10 cellular contexts compared by ENCODE assay signal in the genomic region with DNA sequence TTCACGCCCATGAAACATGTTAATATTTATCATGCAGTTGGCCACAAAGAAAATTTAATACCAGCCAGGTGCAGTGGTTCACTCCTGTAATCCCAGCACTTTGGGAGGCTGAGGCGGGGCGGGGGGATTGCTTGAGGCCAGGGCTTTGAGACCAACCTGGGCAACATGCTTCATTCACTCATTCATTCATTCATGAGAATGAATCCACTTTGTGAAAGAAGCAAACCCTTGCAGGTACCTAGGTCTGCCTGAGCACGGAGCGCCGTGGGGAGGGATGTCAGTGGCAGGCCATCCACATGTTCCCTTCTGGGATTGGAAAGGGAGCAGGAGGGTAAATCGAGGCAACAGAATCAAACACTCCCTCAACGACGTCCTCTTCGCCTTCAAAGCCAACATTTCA. TPM values are rescaled to one million over a fixed set of nuclear protein-coding genes. Genes with fewer than 3 reads are reported as not detected.
DNase-seq lines count a peak whose midpoint lies in the region; ATAC-seq and TF ChIP-seq lines count a peak whose summit lies in the region.
"Had no signal": no experiment of that assay in that cellular context is flagged by ENCODE, and none has a peak within 500 bp of the region (broad histone marks: within the 10 kb centered on the region; RNA-seq: fewer than 3 reads in every experiment).

No MANE protein-coding gene starts in this region.

- H3K36me3 Mint-ChIP-seq in CD8-positive, alpha-beta memory T cell = peaks cover 0 to 42% (median 11%) of the 10 kb centered on the region in 3 donors
- peaks cover 16% of the 10 kb centered on the region for H3K36me3 Mint-ChIP-seq in T-cell

- CTCF ChIA-PET in CD8-positive, alpha-beta memory T cell (lab: Charles Lee) = interaction anchor here (0.9 to 2.2 kb wide), 3 partner anchors 10 to 56 kb away, joined by 3 to 7 read pairs (median 4); no protein-coding TSS in a partner anchor
- CTCF ChIA-PET in T-cell (lab: Charles Lee) = interaction anchor here in 1 of 2 donors (0.8 to 4.1 kb wide), 3 partner anchors 13 to 57 kb away, joined by 3 to 44 read pairs (median 7); no protein-coding TSS in a partner anchor

- DNase-seq in CD8-positive, alpha-beta memory T cell = no peak
- DNase-seq in T-cell (no peak), epithelial cell of prostate (ENCODE audit: low read depth, low spot score) (no peak), gastrocnemius medialis (no peak), AG08395 (ENCODE audit: low spot score) (no peak)
- DNase-seq: DMS153, MV-4-11 had no signal

- no peak overlapping the region for H3K27ac ChIP-seq in CD8-positive, alpha-beta memory T cell (ENCODE audit: low read depth, low read length)
- peak overlapping the region; percentile 98 for H3K27ac ChIP-seq in epithelial cell of prostate
- peak overlapping the region; percentile 95 to 100 (median 98) for H3K27ac ChIP-seq in gastrocnemius medialis

- no peaks in the 10 kb centered on the region for H3K27me3 ChIP-seq in CD8-positive, alpha-beta memory T cell (ENCODE audit: insufficient read depth, low read length, poor library complexity, severe bottlenecking)
- no peaks in the 10 kb centered on the region for H3K27me3 ChIP-seq in gastrocnemius medialis

- no peaks in the 10 kb centered on the region for H3K27me3 Mint-ChIP-seq in CD8-positive, alpha-beta memory T cell
- H3K27me3 Mint-ChIP-seq in T-cell = no peaks in the 10 kb centered on the region

- intact Hi-C loops in gastrocnemius medialis (cut with DNase I; ENCODE audit: low total_unique reads) = no loop called here

- no peak overlapping the region for H3K4me3 ChIP-seq in CD8-positive, alpha-beta memory T cell (ENCODE audit: low read length)
- peak overlapping the region; percentile 44 to 50 (median 49) for H3K4me3 ChIP-seq in gastrocnemius medialis

- no peak for TF ChIP-seq POLR2A in gastrocnemius medialis (IDR thresholded peaks at IDR 0.05)

- POLR2A ChIA-PET in CD8-positive, alpha-beta memory T cell (lab: Charles Lee) = interaction anchor here (5.2 kb wide), 1 partner anchor 13 kb away, joined by 66 read pairs; no protein-coding TSS in a partner anchor
- POLR2A ChIA-PET in T-cell (lab: Charles Lee) = interaction anchor here in 1 of 2 donors (1.1 kb wide), 1 partner anchor 13 kb away, joined by 3 read pairs; no protein-coding TSS in a partner anchor

- H3K4me1 Mint-ChIP-seq in CD8-positive, alpha-beta memory T cell = peaks cover 78 to 90% (median 85%) of the 10 kb centered on the region in 3 donors
- H3K4me1 Mint-ChIP-seq in T-cell = peaks cover 77 to 85% (median 82%) of the 10 kb centered on the region in 3 donors

- peak overlapping the region in 4 of 7 donors; percentile 43 to 74 (median 55) for H3K4me3 Mint-ChIP-seq in CD8-positive, alpha-beta memory T cell
- H3K4me3 Mint-ChIP-seq in T-cell = peak overlapping the region; percentile 25 to 83 (median 34)

- no peaks in the 10 kb centered on the region for H3K9me3 ChIP-seq in CD8-positive, alpha-beta memory T cell (ENCODE audit: low read length)
- H3K9me3 ChIP-seq in gastrocnemius medialis = no peaks in the 10 kb centered on the region

- H3K27ac Mint-ChIP-seq in CD8-positive, alpha-beta memory T cell = peak overlapping the region in 7 of 8 donors; percentile 32 to 96 (median 55)
- peak overlapping the region; percentile 73 to 89 for H3K27ac Mint-ChIP-seq in T-cell

- no peak for TF ChIP-seq CTCF in gastrocnemius medialis (IDR thresholded peaks at IDR 0.05 in 4 of 5, conservative IDR thresholded peaks at IDR 0.05 in 1 of 5)

- H3K9me3 Mint-ChIP-seq in CD8-positive, alpha-beta memory T cell = no peaks in the 10 kb centered on the region
- peaks cover 0 to 4% (median 0%) of the 10 kb centered on the region in 3 donors for H3K9me3 Mint-ChIP-seq in T-cell

- peaks cover 2% of the 10 kb centered on the region for H3K36me3 ChIP-seq in CD8-positive, alpha-beta memory T cell (ENCODE audit: insufficient read depth, low read length)
- no peaks in the 10 kb centered on the region for H3K36me3 ChIP-seq in gastrocnemius medialis

- H3K4me1 ChIP-seq in CD8-positive, alpha-beta memory T cell (ENCODE audit: insufficient read depth, low read length) = peaks cover 78% of the 10 kb centered on the region
- H3K4me1 ChIP-seq in gastrocnemius medialis = peaks cover 89 to 90% of the 10 kb centered on the region in 2 donors

- ATAC-seq in T-cell (replicated peaks in 1 of 4) = no peak
- ATAC-seq in gastrocnemius medialis = no peak
- no peak for ATAC-seq in GM21360 (IDR thresholded peaks at IDR 0.05; ENCODE audit: unreplicated experiment)
- ATAC-seq in GM19463 (IDR thresholded peaks at IDR 0.05; ENCODE audit: unreplicated experiment) = no peak
- ATAC-seq in GM18498 (IDR thresholded peaks at IDR 0.05; ENCODE audit: unreplicated experiment) = no peak

- in situ Hi-C loops in gastrocnemius medialis (cut with MboI; ENCODE audit: low sequenced_read_pairs in 4 of 4) = loop anchor here in 3 of 4 donors (5.0 to 25.0 kb wide), 4 partner anchors 38 to 138 kb away; no protein-coding TSS in a partner anchor

RNA-seq across cellular contexts. Expression of gene ANXA11, which starts 4.7 kb away (rescaled TPM):
- 100 to 1,000 TPM; 211 to 217 TPM for total RNA-seq in CD8-positive, alpha-beta memory T cell
- polyA plus RNA-seq in CD8-positive, alpha-beta memory T cell = 292 TPM
- total RNA-seq in T-cell (100 to 1,000 TPM; 196 to 222 (median 208) TPM), gastrocnemius medialis (100 to 1,000 TPM; 142 to 202 (median 173) TPM)
